30 cellular contexts compared by ENCODE assay signal in the genomic region with DNA sequence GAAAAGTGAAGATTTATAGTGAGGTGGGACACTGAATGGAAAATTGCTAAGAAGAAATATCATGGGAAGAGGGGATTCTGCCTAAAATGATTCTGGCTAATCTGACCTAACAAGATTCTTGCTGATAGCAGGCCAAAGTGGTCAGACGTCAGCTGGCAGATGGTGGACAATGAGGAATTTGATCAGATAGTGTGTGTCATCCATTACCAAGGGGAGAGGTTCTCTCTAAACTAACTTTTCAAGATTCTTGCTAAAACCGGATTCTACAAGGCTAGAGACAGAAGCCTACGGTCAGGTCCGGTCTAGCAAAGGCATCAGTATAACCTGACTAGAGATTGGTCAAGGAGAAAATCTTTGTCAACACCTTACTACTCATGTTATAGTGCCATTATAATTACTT.
"Had no signal": no experiment of that assay in that cellular context is flagged by ENCODE, and none has a peak within 500 bp of the region (broad histone marks: within the 10 kb centered on the region; RNA-seq: fewer than 3 reads in every experiment).

No MANE protein-coding gene starts in this region.

- H3K4me2 ChIP-seq: neural progenitor cell had no signal

- H3K9me3 Mint-ChIP-seq: immature natural killer cell, natural killer cell, type B pancreatic cell had no signal

- H3K36me3 ChIP-seq: left lung, lower lobe of right lung, neural progenitor cell, neutrophil, right lobe of liver, stomach, suprapubic skin, thoracic aorta, tibial artery, uterus had no signal

- H3K4me3 ChIP-seq: left lung, lower lobe of right lung, neural progenitor cell, psoas muscle, right lobe of liver, skin epidermis, stomach, suprapubic skin, thoracic aorta, tibial artery, uterus had no signal

- H3K27me3 Mint-ChIP-seq: naive B cell, type B pancreatic cell had no signal

- H3K27ac Mint-ChIP-seq: immature natural killer cell; natural killer cell; nephron progenitor cell; neural progenitor cell; stimulated activated naive B cell treated with anti-CD40 and anti-IgM and Interleukin-4, amounts not matched to agents 10 μg/mL and 1 μg/mL and 100 μg/mL, for 72 hours; type B pancreatic cell had no signal

- ATAC-seq: left colon; left lung; lower lobe of right lung; natural killer cell; psoas muscle; right lobe of liver; stimulated activated naive B cell treated with anti-CD40 and anti-IgM and Interleukin-4, amounts not matched to agents 10 μg/mL and 1 μg/mL and 100 μg/mL, for 72 hours; stimulated activated naive CD8-positive, alpha-beta T cell treated with anti-CD3 and anti-CD28 coated beads, Interleukin-15, Interleukin-2, amounts not matched to agents 100 U/mL and 50 U/mL, for 24 hours had no signal

- H3K27ac ChIP-seq: left lung, lower lobe of right lung, neural progenitor cell, neutrophil, parathyroid adenoma, psoas muscle, right lobe of liver, skin epidermis, stomach, suprapubic skin, thoracic aorta, tibial artery, uterus had no signal

- H3K79me2 ChIP-seq: parathyroid adenoma had no signal

- H3K4me1 Mint-ChIP-seq: immature natural killer cell, natural killer cell had no signal

- H3K4me1 ChIP-seq: left lung, lower lobe of right lung, parathyroid adenoma, right lobe of liver, stomach, uterus had no signal

- H3K9ac ChIP-seq: neural progenitor cell, parathyroid adenoma had no signal

- H3K4me3 Mint-ChIP-seq: immature natural killer cell; naive B cell; natural killer cell; nephron progenitor cell; neural progenitor cell; stimulated activated naive B cell treated with anti-CD40 and anti-IgM and Interleukin-4, amounts not matched to agents 10 μg/mL and 1 μg/mL and 100 μg/mL, for 72 hours; type B pancreatic cell had no signal

- H2AFZ ChIP-seq: neural progenitor cell, parathyroid adenoma had no signal

- H3K27me3 ChIP-seq: left lung, neural progenitor cell, neutrophil, right lobe of liver, stomach, suprapubic skin, tibial artery, uterus had no signal

- H3K9me3 ChIP-seq: lower lobe of right lung, neutrophil, psoas muscle, right lobe of liver, suprapubic skin, thoracic aorta, tibial artery, uterus had no signal

- DNase-seq: hypothalamus; immature natural killer cell; kidney; left colon; left lung; lower lobe of right lung; mammary epithelial cell; mesenchymal stem cell; naive B cell; natural killer cell; nephron progenitor cell; occipital lobe; psoas muscle; right lobe of liver; stimulated activated CD4-positive, alpha-beta T cell treated with anti-CD3 and anti-CD28 coated beads, Interleukin-12 subunit alpha, Interleukin-12 subunit beta, amount 100 ng/mL, for 4 hours; stimulated activated CD4-positive, alpha-beta T cell treated with anti-CD3 and anti-CD28 coated beads, Interleukin-15, amount 100 ng/mL, for 24 hours; stimulated activated CD4-positive, alpha-beta T cell treated with anti-CD3 and anti-CD28 coated beads, Interleukin-2, amount 100 ng/mL, for 24 hours; stimulated activated CD4-positive, alpha-beta T cell treated with anti-CD3 and anti-CD28 coated beads, Interleukin-4, amount 100 ng/mL, for 1 hour; stimulated activated naive B cell treated with anti-CD40 and anti-IgM and Interleukin-4, amounts not matched to agents 10 μg/mL and 1 μg/mL and 100 μg/mL, for 72 hours; stimulated activated naive CD8-positive, alpha-beta T cell treated with anti-CD3 and anti-CD28 coated beads, Interleukin-15, Interleukin-2, amounts not matched to agents 100 U/mL and 50 U/mL, for 24 hours; stomach; tibial artery; uterus had no signal

- H3K36me3 Mint-ChIP-seq: immature natural killer cell; naive B cell; natural killer cell; neural progenitor cell; stimulated activated naive B cell treated with anti-CD40 and anti-IgM and Interleukin-4, amounts not matched to agents 10 μg/mL and 1 μg/mL and 100 μg/mL, for 72 hours had no signal
